8 cellular contexts compared by ENCODE assay signal in genomic region chr2:190843874-190844699, GRCh38. TPM values are rescaled to one million over a fixed set of nuclear protein-coding genes. Genes with fewer than 3 reads are reported as not detected.
DNase-seq lines count a peak whose midpoint lies in the region; ATAC-seq and TF ChIP-seq lines count a peak whose summit lies in the region.

No MANE protein-coding gene starts in this region.

- H3K4me1 Mint-ChIP-seq in Caco-2 (ENCODE audit: low read depth, unreplicated experiment): no peaks in the 10 kb centered on the region

- in situ Hi-C loops in Panc1 (cut with HindIII; ENCODE audit: low pct_unique_long_range_greater_than_20kb, low sequenced_read_pairs): no loop called here

- no peak overlapping the region for H3K27ac ChIP-seq in Panc1 (ENCODE audit: low read length)
- H3K27ac ChIP-seq in vagina: no peak overlapping the region

- no peaks in the 10 kb centered on the region for H3K9me3 ChIP-seq in Panc1 (ENCODE audit: control insufficient read depth, insufficient read depth, low read depth, low read length)
- H3K9me3 ChIP-seq in Caco-2: no peaks in the 10 kb centered on the region
- no peaks in the 10 kb centered on the region for H3K9me3 ChIP-seq in vagina

- TF ChIP-seq CTCF in Panc1 (IDR thresholded peaks at IDR 0.05) (no peak), Caco-2 (IDR thresholded peaks at IDR 0.05; ENCODE audit: insufficient read depth in 1 of 2, low read depth in 1 of 2, low read length in 1 of 2, severe bottlenecking in 1 of 2, unreplicated experiment in 1 of 2) (no peak), vagina (IDR thresholded peaks at IDR 0.05) (no peak)

- POLR2A ChIA-PET in Panc1 (lab: Charles Lee) (interaction anchor here (0.6 kb wide), 1 partner anchor 48 kb away, joined by 9 read pairs; no protein-coding TSS in a partner anchor), Caco-2 (lab: Charles Lee) (no interaction called here)

- BruUV-seq in Panc1 (replicated peaks; lab: Mats Ljungman, UMichigan) (no TSS peak), Caco-2 (replicated peaks; lab: Mats Ljungman, UMichigan) (no TSS peak)

- no peak overlapping the region for H3K4me3 Mint-ChIP-seq in Caco-2 (ENCODE audit: unreplicated experiment)

- H3K27me3 Mint-ChIP-seq in Caco-2 (ENCODE audit: insufficient read depth, unreplicated experiment): no peaks in the 10 kb centered on the region

- ATAC-seq in GM18520 (IDR thresholded peaks at IDR 0.05; ENCODE audit: unreplicated experiment): peak; percentile 92
- ATAC-seq in HG02623 (IDR thresholded peaks at IDR 0.05; ENCODE audit: unreplicated experiment): peak; percentile 92
- peak; percentile 51; the same call in 1 of the 2 replicates for ATAC-seq in Panc1

- intact Hi-C loops in Panc1 (cut with micrococcal nuclease; ENCODE audit: unreplicated experiment) (no loop called here), Caco-2 (cut with micrococcal nuclease; ENCODE audit: unreplicated experiment) (no loop called here), vagina (cut with DNase I) (no loop called here)

- no peak overlapping the region for H3K27ac Mint-ChIP-seq in Caco-2 (ENCODE audit: unreplicated experiment)

- no peak overlapping the region for H3K4me3 ChIP-seq in Panc1 (ENCODE audit: low read depth in 2 of 2, low read length in 2 of 2)
- no peak overlapping the region for H3K4me3 ChIP-seq in Caco-2 (ENCODE audit: low read depth, low read length)
- no peak overlapping the region for H3K4me3 ChIP-seq in vagina

- H3K4me1 ChIP-seq in Panc1 (ENCODE audit: control insufficient read depth, insufficient read depth, low read length) (no peaks in the 10 kb centered on the region), Caco-2 (peaks cover 7% of the 10 kb centered on the region), vagina (no peaks in the 10 kb centered on the region)

- TF ChIP-seq POLR2A in vagina (IDR thresholded peaks at IDR 0.05): no peak

- CTCF ChIA-PET in Panc1 (lab: Charles Lee): no interaction called here
- CTCF ChIA-PET in Caco-2 (lab: Charles Lee): no interaction called here

- H3K9me3 Mint-ChIP-seq in Caco-2 (ENCODE audit: unreplicated experiment): no peaks in the 10 kb centered on the region

- H3K36me3 Mint-ChIP-seq in Caco-2 (ENCODE audit: insufficient read depth, unreplicated experiment): no peaks in the 10 kb centered on the region

- H3K36me3 ChIP-seq in Panc1 (ENCODE audit: control insufficient read depth, insufficient read depth, low read length) (no peaks in the 10 kb centered on the region), Caco-2 (ENCODE audit: control insufficient read depth, insufficient read depth, low read length) (no peaks in the 10 kb centered on the region), vagina (no peaks in the 10 kb centered on the region)

- H3K27me3 ChIP-seq in Panc1 (ENCODE audit: control insufficient read depth, insufficient read depth, low read length) (no peaks in the 10 kb centered on the region), Caco-2 (replicated peaks; ENCODE audit: control insufficient read depth, insufficient read depth, low read length) (no peaks in the 10 kb centered on the region), vagina (no peaks in the 10 kb centered on the region)

- DNase-seq in Panc1 (ENCODE audit: low read depth, low spot score): no peak
- peak; percentile 72 for DNase-seq in kidney glomerular epithelial cell (lab: John Stamatoyannopoulos, UW)
- DNase-seq in Caco-2: no peak
- DNase-seq in vagina (ENCODE audit: extremely low spot score in 2 of 2): no peak
- no peak for DNase-seq in AG08396 (ENCODE audit: low spot score)
- DNase-seq in NOMO-1 (lab: John Stamatoyannopoulos, UW; ENCODE audit: unreplicated experiment in 2 of 2): no peak

RNA-seq across cellular contexts. Expression of gene GLS, which starts 36.5 kb away (rescaled TPM):
- 93.9 TPM for total RNA-seq in Panc1 (2021; ENCODE audit: unreplicated experiment)
- polyA plus RNA-seq in Panc1 (2012; ENCODE audit: insufficient read length): 28.6 TPM
- 107 and 136 TPM in 2 replicates for total RNA-seq in Caco-2 (2022)
- 88.9 TPM for total RNA-seq in vagina
